Comparison of ENCODE assay signal across 1 cellular context in the genomic region with DNA sequence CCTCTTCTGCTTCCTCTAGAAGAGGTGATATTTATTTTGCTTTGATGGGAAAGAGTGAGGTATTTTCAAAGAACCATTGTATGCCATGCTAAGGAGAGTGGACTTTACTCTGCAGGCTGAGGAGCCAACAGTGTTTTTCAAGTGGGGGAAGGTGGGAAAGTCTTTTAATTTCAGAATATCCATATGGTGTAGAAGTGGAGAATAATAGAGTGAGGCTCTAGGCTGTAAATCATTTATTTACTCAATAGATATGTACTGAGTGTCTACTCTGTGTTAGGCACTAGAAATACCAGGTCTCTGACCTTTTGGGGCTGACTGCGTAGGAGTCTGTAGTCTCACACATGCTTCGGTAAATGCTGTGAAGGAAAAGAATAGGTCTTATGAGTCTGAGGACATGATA.
TF ChIP-seq lines count a peak whose summit lies in the region.

No MANE protein-coding gene starts in this region.

TF ChIP-seq in K562, 482 proteins besides CTCF, POLR2A, EP300 and RAD21 (continued from another document):
- TF ChIP-seq ZNF655 (CRISPR knock-in tag; IDR thresholded peaks at IDR 0.05) (no peak), ZNF274 (IDR thresholded peaks at IDR 0.05; ENCODE audit: borderline replicate concordance, low read depth, low read length) (no peak), MEF2D (tag; conservative IDR thresholded peaks at IDR 0.05; ENCODE audit: low read depth) (no peak), SMARCB1 (IDR thresholded peaks at IDR 0.05; ENCODE audit: insufficient read length, low read depth) (no peak), RCOR1 (IDR thresholded peaks at IDR 0.05; ENCODE audit: borderline replicate concordance in 1 of 2, low read depth in 2 of 2, low read length in 2 of 2) (no peak), GMEB1 (CRISPR knock-in tag; IDR thresholded peaks at IDR 0.05) (no peak), NEUROD1 (IDR thresholded peaks at IDR 0.05; ENCODE audit: borderline replicate concordance, low read depth, low read length, partially characterized antibody) (no peak), HNRNPK (IDR thresholded peaks at IDR 0.05; ENCODE audit: low read depth, low read length, poor library complexity, severe bottlenecking) (no peak), ZNF584 (CRISPR knock-in tag; IDR thresholded peaks at IDR 0.05; ENCODE audit: low read depth) (no peak), CBFA2T3 (IDR thresholded peaks at IDR 0.05) (no peak), TFAP4 (CRISPR knock-in tag; IDR thresholded peaks at IDR 0.05; ENCODE audit: borderline replicate concordance) (no peak), PTTG1 (tag; IDR thresholded peaks at IDR 0.05; ENCODE audit: low read depth) (no peak)
